ENCODE assay signal across 17 cellular contexts in the genomic region with DNA sequence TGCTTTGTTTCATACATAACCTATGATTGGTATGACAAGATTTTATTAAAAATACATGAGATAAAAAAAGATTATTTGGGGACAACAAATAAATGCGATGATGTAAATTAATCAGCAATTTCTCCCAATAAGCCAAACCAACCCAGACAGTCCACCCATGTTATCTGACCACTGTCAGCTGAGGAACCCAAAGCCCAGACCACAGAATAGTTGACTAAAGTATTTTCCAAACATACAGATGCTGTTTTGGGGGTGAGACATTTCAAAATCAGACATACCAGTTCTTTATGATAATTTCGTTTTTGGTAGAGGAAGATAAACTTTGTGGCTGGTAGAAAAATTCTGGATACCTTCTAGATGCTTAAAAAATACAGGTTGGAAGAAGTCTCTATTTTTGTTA.
"Had no signal": no experiment of that assay in that cellular context is flagged by ENCODE, and none has a peak within 500 bp of the region (broad histone marks: within the 10 kb centered on the region; RNA-seq: fewer than 3 reads in every experiment).

No MANE protein-coding gene starts in this region.

- H3K9me3 ChIP-seq: transverse colon, vagina had no signal

- H3K36me3 ChIP-seq: transverse colon, vagina had no signal

- H3K4me3 Mint-ChIP-seq: activated T-helper 1 cell treated with anti-CD3 and anti-CD28 coated beads, Interleukin-12 subunit alpha, Interleukin-12 subunit beta, Interleukin-2, Interleukin-4 antibody, amounts not matched to agents 30 ng/mL and 10 ng/mL and 1 ng/mL, durations not matched to agents 14 hours and 24 hours and 36 hours; brain; nephron progenitor cell; stimulated activated naive CD8-positive, alpha-beta T cell treated with anti-CD3 and anti-CD28 coated beads, Interleukin-15, Interleukin-2, amounts not matched to agents 100 ng/mL and 50 ng/mL, for 24 hours; T-helper 2 cell treated with Interferon-gamma antibody and Interleukin-4, amounts not matched to agents 5 μg/mL and 100 μg/mL, for 36 hours had no signal

- H3K36me3 Mint-ChIP-seq: activated naive CD4-positive, alpha-beta T cell treated with anti-CD3 and anti-CD28 coated beads, Interleukin-2, amount 50 U/mL, for 72 hours; brain had no signal

- H3K27me3 ChIP-seq: transverse colon, vagina had no signal

- ATAC-seq: activated naive CD4-positive, alpha-beta T cell treated with anti-CD3 and anti-CD28 coated beads, Interleukin-2, amount 50 U/mL, for 72 hours; esophagus mucosa; left lobe of liver had no signal

- H3K4me1 Mint-ChIP-seq: brain, nephron progenitor cell had no signal

- H3K27ac ChIP-seq: transverse colon, vagina had no signal

- DNase-seq: activated CD4-positive, alpha-beta T cell treated with anti-CD3 and anti-CD28 coated beads, Interleukin-2, amount 50 U/mL, for 4 hours; activated gamma-delta T cell treated with Interleukin-2 at 50 U/mL for 16 hours; amniotic stem cell; effector CD8-positive, alpha-beta T cell; midbrain; nephron progenitor cell; transverse colon had no signal

- H3K27me3 Mint-ChIP-seq: brain; progenitor cell of endocrine pancreas; stimulated activated naive CD8-positive, alpha-beta T cell treated with anti-CD3 and anti-CD28 coated beads, Interleukin-15, Interleukin-2, amounts not matched to agents 100 ng/mL and 50 ng/mL, for 24 hours had no signal

- H3K4me1 ChIP-seq: transverse colon, vagina had no signal

- H3K9me3 Mint-ChIP-seq: activated T-helper 1 cell treated with anti-CD3 and anti-CD28 coated beads, Interleukin-12 subunit alpha, Interleukin-12 subunit beta, Interleukin-2, Interleukin-4 antibody, amounts not matched to agents 30 ng/mL and 10 ng/mL and 1 ng/mL, durations not matched to agents 14 hours and 24 hours and 36 hours; brain; nephron progenitor cell; T-helper 2 cell treated with Interferon-gamma antibody and Interleukin-4, amounts not matched to agents 5 μg/mL and 100 μg/mL, for 36 hours had no signal

- H3K4me3 ChIP-seq: lung, transverse colon, vagina had no signal

- H3K27ac Mint-ChIP-seq: activated naive CD4-positive, alpha-beta T cell treated with anti-CD3 and anti-CD28 coated beads, Interleukin-2, amount 50 U/mL, for 72 hours; activated T-helper 1 cell treated with anti-CD3 and anti-CD28 coated beads, Interleukin-12 subunit alpha, Interleukin-12 subunit beta, Interleukin-2, Interleukin-4 antibody, amounts not matched to agents 30 ng/mL and 10 ng/mL and 1 ng/mL, durations not matched to agents 14 hours and 24 hours and 36 hours; brain; nephron progenitor cell; progenitor cell of endocrine pancreas; stimulated activated naive CD8-positive, alpha-beta T cell treated with anti-CD3 and anti-CD28 coated beads, Interleukin-15, Interleukin-2, amounts not matched to agents 100 ng/mL and 50 ng/mL, for 24 hours; T-helper 2 cell treated with Interferon-gamma antibody and Interleukin-4, amounts not matched to agents 5 μg/mL and 100 μg/mL, for 36 hours had no signal
